ENCODE assay signal across 29 cellular contexts in genomic region chr17:64112978-64113377, GRCh38.
"Had no signal": no experiment of that assay in that cellular context is flagged by ENCODE, and none has a peak within 500 bp of the region (broad histone marks: within the 10 kb centered on the region; RNA-seq: fewer than 3 reads in every experiment).

No MANE protein-coding gene starts in this region.

- H3K36me3 Mint-ChIP-seq: natural killer cell had no signal

- H3K27ac ChIP-seq: cardiac muscle cell, coronary artery, dorsolateral prefrontal cortex, gastrocnemius medialis, left ventricle myocardium inferior, tibial nerve had no signal

- DNase-seq: activated CD4-positive, alpha-beta T cell treated with anti-CD3 and anti-CD28 coated beads for 36 hours; activated CD4-positive, alpha-beta T cell treated with anti-CD3 and anti-CD28 coated beads, Interleukin-2, amount 50 U/mL, for 4 hours; activated CD4-positive, CD25-positive, alpha-beta regulatory T cell; activated CD8-positive, alpha-beta memory T cell treated with anti-CD3 and anti-CD28 coated beads, Interleukin-2, amount 50 U/mL, for 4 hours; activated gamma-delta T cell treated with Interleukin-2 at 50 U/mL for 16 hours; activated T-cell treated with anti-CD3 and anti-CD28 coated beads, Interleukin-2, amount 50 U/mL, for 1 hour; aorta; cerebellar nuclear complex; dorsolateral prefrontal cortex; effector memory CD8-positive, alpha-beta T cell; erythroblast; gastrocnemius medialis; glutamatergic neuron; left ventricle myocardium inferior; mesendoderm; natural killer cell; posterior cingulate gyrus; right cardiac atrium; stimulated activated CD4-positive, alpha-beta T cell treated with anti-CD3 and anti-CD28 coated beads, Interleukin-15, amount 100 ng/mL, for 24 hours; stimulated activated CD4-positive, alpha-beta T cell treated with anti-CD3 and anti-CD28 coated beads, Interleukin-2, amount 100 ng/mL, for 24 hours; stimulated activated naive CD4-positive, alpha-beta T cell had no signal

- ATAC-seq: activated CD4-positive, alpha-beta T cell treated with anti-CD3 and anti-CD28 coated beads for 36 hours; activated naive CD4-positive, alpha-beta T cell treated with anti-CD3 and anti-CD28 coated beads, Interleukin-2, amount 50 U/mL, for 72 hours; effector memory CD8-positive, alpha-beta T cell; gastrocnemius medialis; natural killer cell; right cardiac atrium had no signal

- H3K36me3 ChIP-seq: cardiac muscle cell, gastrocnemius medialis, left ventricle myocardium inferior, tibial nerve had no signal

- H3K27me3 Mint-ChIP-seq: activated CD4-positive, alpha-beta T cell treated with anti-CD3 and anti-CD28 coated beads for 36 hours; brain; effector memory CD8-positive, alpha-beta T cell had no signal

- H3K4me3 ChIP-seq: cardiac muscle cell, coronary artery, dorsolateral prefrontal cortex, gastrocnemius medialis, left ventricle myocardium inferior, lung, tibial nerve had no signal

- H3K27ac Mint-ChIP-seq: activated CD4-positive, alpha-beta T cell treated with anti-CD3 and anti-CD28 coated beads for 36 hours; activated naive CD4-positive, alpha-beta T cell treated with anti-CD3 and anti-CD28 coated beads, Interleukin-2, amount 50 U/mL, for 72 hours; brain; natural killer cell; T-helper 1 cell treated with Interleukin-12 subunit alpha and Interleukin-12 subunit beta and Interleukin-4 antibody, amounts not matched to agents 30 μg/mL and 1 μg/mL, for 36 hours had no signal

- H3K4me3 Mint-ChIP-seq: activated CD4-positive, alpha-beta T cell treated with anti-CD3 and anti-CD28 coated beads for 36 hours; activated T-helper 1 cell treated with anti-CD3 and anti-CD28 coated beads, Interleukin-12 subunit alpha, Interleukin-12 subunit beta, Interleukin-2, Interleukin-4 antibody, amounts not matched to agents 30 ng/mL and 10 ng/mL and 1 ng/mL, durations not matched to agents 14 hours and 24 hours and 36 hours; brain; natural killer cell; T-helper 1 cell treated with Interleukin-12 subunit alpha and Interleukin-12 subunit beta and Interleukin-4 antibody, amounts not matched to agents 30 μg/mL and 1 μg/mL, for 36 hours had no signal

- H3K9me3 Mint-ChIP-seq: activated naive CD4-positive, alpha-beta T cell treated with anti-CD3 and anti-CD28 coated beads, Interleukin-2, amount 50 U/mL, for 72 hours; activated T-helper 1 cell treated with anti-CD3 and anti-CD28 coated beads, Interleukin-12 subunit alpha, Interleukin-12 subunit beta, Interleukin-2, Interleukin-4 antibody, amounts not matched to agents 30 ng/mL and 10 ng/mL and 1 ng/mL, durations not matched to agents 14 hours and 24 hours and 36 hours; brain; effector memory CD8-positive, alpha-beta T cell; natural killer cell; T-helper 1 cell treated with Interleukin-12 subunit alpha and Interleukin-12 subunit beta and Interleukin-4 antibody, amounts not matched to agents 30 μg/mL and 1 μg/mL, for 36 hours had no signal

- H3K27me3 ChIP-seq: cardiac muscle cell, dorsolateral prefrontal cortex, gastrocnemius medialis, tibial nerve had no signal

- H3K9me3 ChIP-seq: gastrocnemius medialis, left ventricle myocardium inferior, tibial nerve had no signal
